ENCODE assay signal across 8 cellular contexts in the genomic region with DNA sequence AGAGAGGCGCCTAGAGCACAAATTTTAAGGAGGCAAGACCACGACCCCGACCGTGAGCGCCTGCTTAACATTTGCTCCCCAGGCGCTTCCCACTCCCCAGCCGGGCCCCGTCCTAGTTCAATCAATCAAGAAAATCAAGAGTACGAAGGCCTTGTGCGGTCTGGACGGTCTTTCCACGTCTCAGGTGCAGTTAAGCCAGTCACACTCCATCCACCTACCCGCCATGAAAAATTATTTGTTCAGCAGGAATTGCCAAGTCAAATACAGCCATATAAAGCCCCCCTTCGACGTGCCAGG. TPM values are rescaled to one million over a fixed set of nuclear protein-coding genes. Genes with fewer than 3 reads are reported as not detected.
DNase-seq lines count a peak whose midpoint lies in the region; ATAC-seq, FAIRE-seq and TF ChIP-seq lines count a peak whose summit lies in the region.

No MANE protein-coding gene starts in this region.

- H3K4me1 Mint-ChIP-seq in CD4-positive, alpha-beta T cell (ENCODE audit: low read depth) = peaks cover 43% of the 10 kb centered on the region

- H3K36me3 Mint-ChIP-seq in CD4-positive, alpha-beta T cell (ENCODE audit: low read depth) = peaks cover 25% of the 10 kb centered on the region

- H3K27me3 ChIP-seq in CD4-positive, alpha-beta T cell (ENCODE audit: control insufficient read depth, insufficient read depth, low read length) = no peaks in the 10 kb centered on the region
- no peaks in the 10 kb centered on the region for H3K27me3 ChIP-seq in body of pancreas
- H3K27me3 ChIP-seq in HepG2 (ENCODE audit: control insufficient read depth in 1 of 2, insufficient read depth in 2 of 2, low read length in 2 of 2) = no peaks in the 10 kb centered on the region; a peak in 1 of 5 replicates
- no peaks in the 10 kb centered on the region for H3K27me3 ChIP-seq in thymus (ENCODE audit: control insufficient read depth, insufficient read depth)

- no peaks in the 10 kb centered on the region for H4K20me1 ChIP-seq in HepG2 (ENCODE audit: insufficient read depth, low read length)

- peak overlapping the region; percentile 76 for H3K4me2 ChIP-seq in HepG2 (ENCODE audit: low read depth, low read length)

- H3K4me1 ChIP-seq in body of pancreas = peaks cover 25% of the 10 kb centered on the region
- H3K4me1 ChIP-seq in HepG2 (ENCODE audit: insufficient read depth, low read length) = peaks cover 45% of the 10 kb centered on the region
- H3K4me1 ChIP-seq in thymus (ENCODE audit: control insufficient read depth, insufficient read depth, low read length) = no peaks in the 10 kb centered on the region

- peak overlapping the region; percentile 94 for H3K9ac ChIP-seq in HepG2 (ENCODE audit: insufficient read depth, low read depth, low read length)

- POLR2A ChIA-PET in CD4-positive, alpha-beta T cell (lab: Charles Lee) = interaction anchor here (0.6 to 8.5 kb wide), 11 partner anchors 9 to 714 kb away, joined by 3 to 141 read pairs (median 12); a partner anchor contains a TSS
- POLR2A ChIA-PET in HepG2 (lab: Yijun Ruan, JAX) = interaction anchor here (1.1 to 5.7 kb wide), 8 partner anchors 8 to 171 kb away, joined by 3 to 97 read pairs (median 6); a partner anchor contains a TSS

- intact Hi-C loops in CD4-positive, alpha-beta T cell (cut with DNase I, micrococcal nuclease) = loop anchor here (1.0 to 5.0 kb wide), 4 partner anchors 12 to 169 kb away; a partner anchor contains a TSS
- intact Hi-C loops in body of pancreas (cut with DNase I) = no loop called here
- intact Hi-C loops in HepG2 (cut with micrococcal nuclease; ENCODE audit: unreplicated experiment) = loop anchor here (1.0 kb wide), 1 partner anchor 37 kb away; a partner anchor contains a TSS

- in situ Hi-C loops in HepG2 (cut with HindIII; ENCODE audit: extremely low pct_ligation_motif_present, low pct_unique_long_range_greater_than_20kb) = no loop called here

- H3K27ac ChIP-seq in CD4-positive, alpha-beta T cell (ENCODE audit: low read depth, low read length) = peak overlapping the region; percentile 91
- H3K27ac ChIP-seq in body of pancreas (peak overlapping the region; percentile 96 to 99 (median 98)), HepG2 (ENCODE audit: extremely low read length, insufficient read depth, low read length) (peak overlapping the region; percentile 97), thymus (ENCODE audit: low read depth) (peak overlapping the region; percentile 99)

- no peaks in the 10 kb centered on the region for H3K9me3 ChIP-seq in CD4-positive, alpha-beta T cell (ENCODE audit: control insufficient read depth, low read length)
- no peaks in the 10 kb centered on the region for H3K9me3 ChIP-seq in body of pancreas
- no peaks in the 10 kb centered on the region for H3K9me3 ChIP-seq in HepG2 (ENCODE audit: low read length)
- H3K9me3 ChIP-seq in thymus (ENCODE audit: control insufficient read depth) = no peaks in the 10 kb centered on the region

- TF ChIP-seq POLR2A in body of pancreas (IDR thresholded peaks at IDR 0.05) (no peak), HepG2 (IDR thresholded peaks at IDR 0.05; ENCODE audit: insufficient read depth in 1 of 2, low read depth in 2 of 2, low read length in 2 of 2) (no peak)

- no TSS peak for BruUV-seq in HepG2 (replicated peaks; lab: Mats Ljungman, UMichigan)

- H3K27ac Mint-ChIP-seq in CD4-positive, alpha-beta T cell = peak overlapping the region; percentile 98

- H3K79me2 ChIP-seq in HepG2 (ENCODE audit: insufficient read depth, low read length) = peaks cover 21% of the 10 kb centered on the region

- no peak for FAIRE-seq in HepG2 (lab: Jason Lieb, UNC)

- H3K4me3 ChIP-seq in body of pancreas = peak overlapping the region; percentile 52 to 71
- peak overlapping the region; percentile 79 to 91 (median 83) for H3K4me3 ChIP-seq in HepG2 (replicated peaks in 1 of 3; ENCODE audit: insufficient read depth in 1 of 3, low read depth in 2 of 3, low read length in 3 of 3)
- peak overlapping the region; percentile 65 for H3K4me3 ChIP-seq in thymus (ENCODE audit: low read length)

- no peaks in the 10 kb centered on the region for H3K27me3 Mint-ChIP-seq in CD4-positive, alpha-beta T cell

- no peak for TF ChIP-seq CTCF in CD4-positive, alpha-beta T cell (IDR thresholded peaks at IDR 0.05)
- no peak for TF ChIP-seq CTCF in body of pancreas (IDR thresholded peaks at IDR 0.05)
- TF ChIP-seq CTCF in HepG2 (CRISPR knock-in tag; IDR thresholded peaks at IDR 0.05) = no peak

- no peak for TF ChIP-seq RAD21 in HepG2 (CRISPR knock-in tag; IDR thresholded peaks at IDR 0.05)

- DNase-seq in CD4-positive, alpha-beta T cell = no peak
- DNase-seq in body of pancreas (peak in 1 of 4 donors; percentile 52), HepG2 (ENCODE audit: low spot score) (no peak)
- DNase-seq in effector CD8-positive, alpha-beta T cell (lab: John Stamatoyannopoulos, UW) = no peak
- no peak for DNase-seq in activated effector memory CD4-positive, alpha-beta T cell treated with Interleukin-2 at 50 U/mL for 16 hours

- CTCF ChIA-PET in CD4-positive, alpha-beta T cell (lab: Charles Lee) = interaction anchor here (0.7 to 3.4 kb wide), 5 partner anchors 11 to 263 kb away, joined by 3 to 43 read pairs (median 11); a partner anchor contains a TSS
- CTCF ChIA-PET in HepG2 (lab: Yijun Ruan, JAX; ENCODE audit: low intra/inter-chr PET ratio, low total read pairs) = interaction anchor here (1.0 kb wide), 1 partner anchor 11 kb away, joined by 4 read pairs; no protein-coding TSS in a partner anchor

- peak overlapping the region; percentile 97 for H3K4me3 Mint-ChIP-seq in CD4-positive, alpha-beta T cell

- TF ChIP-seq EP300 in HepG2 (IDR thresholded peaks at IDR 0.05; ENCODE audit: low read depth in 2 of 2, low read length in 2 of 2) (no peak), HepG2 (CRISPR knock-in tag; IDR thresholded peaks at IDR 0.05; ENCODE audit: borderline replicate concordance) (no peak)

- H3K36me3 ChIP-seq in body of pancreas (replicated peaks in 1 of 2; ENCODE audit: insufficient read depth in 1 of 2, low read depth in 2 of 2) = no peaks in the 10 kb centered on the region
- peaks cover 0 to 5% of the 10 kb centered on the region in 2 experiments; a peak in 4 of 5 replicates for H3K36me3 ChIP-seq in HepG2 (replicated peaks in 1 of 2; ENCODE audit: control insufficient read depth in 1 of 2, insufficient read depth in 2 of 2, low read length in 2 of 2)
- H3K36me3 ChIP-seq in thymus (ENCODE audit: control insufficient read depth, insufficient read depth) = no peaks in the 10 kb centered on the region

- 0 to 1% methylated on average over 14 to 15 of the region's 15 CpGs for WGBS in body of pancreas, 2 donors
- WGBS in HepG2 (ENCODE audit: low lambda C conversion rate) = 0% methylated on average over 12 of the region's 15 CpGs
- WGBS in thymus = under 1% methylated on average over 15 of the region's 15 CpGs

- H2AFZ ChIP-seq in HepG2 (ENCODE audit: low read length) = no peak overlapping the region

- peak; percentile 13 for ATAC-seq in CD4-positive, alpha-beta T cell (ENCODE audit: poor library complexity)
- peak; percentile 0 for ATAC-seq in HG03135 (IDR thresholded peaks at IDR 0.05; ENCODE audit: unreplicated experiment)
- no peak for ATAC-seq in body of pancreas
- no peak; the same call in 1 of the 3 replicates for ATAC-seq in HepG2
- ATAC-seq in HG03457 (IDR thresholded peaks at IDR 0.05; ENCODE audit: unreplicated experiment) = no peak

- no peaks in the 10 kb centered on the region for H3K9me3 Mint-ChIP-seq in CD4-positive, alpha-beta T cell

RNA-seq across cellular contexts. Expression of a gene that starts 0.6 kb away (rescaled TPM):
- total RNA-seq in CD4-positive, alpha-beta T cell = 1 to 10 TPM; 3.2 to 5.8 TPM
- total RNA-seq in body of pancreas = 10 to 100 TPM in 1 of 2 donors, 1 to 10 TPM in 1; 9.6 to 27.0 TPM
- 36.2 and 49.8 TPM in 2 replicates for total RNA-seq in HepG2 (2016; rRNA removed; fragmentation: Illumina TruSeq; extraction: Trizol)
- total RNA-seq in HepG2 (2016; cell fraction: cytosol; rRNA removed; fragmentation: Illumina TruSeq; extraction: Trizol; ENCODE audit: low read depth) = 25.3 and 29.2 TPM in 2 replicates
- total RNA-seq in HepG2 (2016; cell fraction: insoluble cytoplasmic fraction; rRNA removed; fragmentation: Illumina TruSeq; extraction: Trizol) = 37.2 and 49.2 TPM in 2 replicates
- 30.8 and 32.4 TPM in 2 replicates for total RNA-seq in HepG2 (2016; cell fraction: membrane; rRNA removed; fragmentation: Illumina TruSeq; extraction: Trizol)
- total RNA-seq in HepG2 (2016; cell fraction: nucleus; rRNA removed; fragmentation: Illumina TruSeq; extraction: Trizol) = 18.7 and 21.3 TPM in 2 replicates
- polyA plus RNA-seq in HepG2 (2011; rRNA removed) = 3.9 and 7.0 TPM in 2 replicates
- polyA plus RNA-seq in HepG2 (2011; cell fraction: cytosol; rRNA removed) = 4.2 and 4.3 TPM in 2 replicates
- polyA plus RNA-seq in HepG2 (2011; cell fraction: nucleus; rRNA removed) = 1.9 and 2.1 TPM in 2 replicates
- polyA plus RNA-seq in HepG2 (2012) = 4.8 and 6.0 TPM in 2 replicates
- 14.3 and 17.0 TPM in 2 replicates for polyA plus RNA-seq in HepG2 (2016; cell fraction: cytosol; fragmentation: Illumina TruSeq; extraction: Trizol; ENCODE audit: low read depth)
- polyA plus RNA-seq in HepG2 (2016; cell fraction: insoluble cytoplasmic fraction; fragmentation: Illumina TruSeq; extraction: Trizol; ENCODE audit: low read depth) = 36.2 and 39.0 TPM in 2 replicates
- 16.8 and 17.0 TPM in 2 replicates for polyA plus RNA-seq in HepG2 (2016; cell fraction: membrane; fragmentation: Illumina TruSeq; extraction: Trizol; ENCODE audit: low read depth)
- 17.4 and 22.9 TPM in 2 replicates for polyA plus RNA-seq in HepG2 (2016; cell fraction: nucleus; fragmentation: Illumina TruSeq; extraction: Trizol; ENCODE audit: insufficient read depth, low read depth)
- polyA minus RNA-seq in HepG2 (2011; rRNA and poly(A)+ RNA removed; ENCODE audit: low replicate concordance) = 6.5 and 13.4 TPM in 2 replicates
- polyA minus RNA-seq in HepG2 (2011; cell fraction: cytosol; rRNA and poly(A)+ RNA removed) = 3.0 and 4.6 TPM in 2 replicates
- 9.0 and 10.3 TPM in 2 replicates for polyA minus RNA-seq in HepG2 (2011; cell fraction: nucleus; rRNA and poly(A)+ RNA removed)
- 17.0 TPM for polyA plus RNA-seq in thymus

RNA-seq across cellular contexts. Expression of a gene that starts 11.9 kb away (rescaled TPM):
- 1,000 to 10,000 TPM; 3,356 to 3,996 TPM for total RNA-seq in CD4-positive, alpha-beta T cell
- total RNA-seq in body of pancreas (1,000 to 10,000 TPM; 1,265 to 2,856 TPM), HepG2 (2016; rRNA removed; fragmentation: Illumina TruSeq; extraction: Trizol) (3,901 and 4,303 TPM in 2 replicates)
- total RNA-seq in HepG2 (2016; cell fraction: cytosol; rRNA removed; fragmentation: Illumina TruSeq; extraction: Trizol; ENCODE audit: low read depth) = 8,184 and 8,598 TPM in 2 replicates
- total RNA-seq in HepG2 (2016; cell fraction: insoluble cytoplasmic fraction; rRNA removed; fragmentation: Illumina TruSeq; extraction: Trizol) = 4,185 and 4,312 TPM in 2 replicates
- 10,515 and 11,473 TPM in 2 replicates for total RNA-seq in HepG2 (2016; cell fraction: membrane; rRNA removed; fragmentation: Illumina TruSeq; extraction: Trizol)
- total RNA-seq in HepG2 (2016; cell fraction: nucleus; rRNA removed; fragmentation: Illumina TruSeq; extraction: Trizol) = 1,563 and 1,683 TPM in 2 replicates
- polyA plus RNA-seq in HepG2 (2011; rRNA removed) (7,896 and 8,215 TPM in 2 replicates), thymus (5,388 TPM)
- polyA plus RNA-seq in HepG2 (2011; cell fraction: cytosol; rRNA removed) = 23,106 and 23,761 TPM in 2 replicates
- 3,131 and 3,133 TPM in 2 replicates for polyA plus RNA-seq in HepG2 (2011; cell fraction: nucleus; rRNA removed)
- polyA plus RNA-seq in HepG2 (2012) = 7,846 and 11,802 TPM in 2 replicates
- polyA plus RNA-seq in HepG2 (2016; cell fraction: cytosol; fragmentation: Illumina TruSeq; extraction: Trizol; ENCODE audit: low read depth) = 7,461 and 7,652 TPM in 2 replicates
- 2,305 and 2,788 TPM in 2 replicates for polyA plus RNA-seq in HepG2 (2016; cell fraction: insoluble cytoplasmic fraction; fragmentation: Illumina TruSeq; extraction: Trizol; ENCODE audit: low read depth)
- polyA plus RNA-seq in HepG2 (2016; cell fraction: membrane; fragmentation: Illumina TruSeq; extraction: Trizol; ENCODE audit: low read depth) = 6,369 and 7,188 TPM in 2 replicates
- 1,882 and 2,182 TPM in 2 replicates for polyA plus RNA-seq in HepG2 (2016; cell fraction: nucleus; fragmentation: Illumina TruSeq; extraction: Trizol; ENCODE audit: insufficient read depth, low read depth)
- 1,545 and 1,558 TPM in 2 replicates for polyA minus RNA-seq in HepG2 (2011; rRNA and poly(A)+ RNA removed; ENCODE audit: low replicate concordance)
- polyA minus RNA-seq in HepG2 (2011; cell fraction: cytosol; rRNA and poly(A)+ RNA removed) = 502 and 598 TPM in 2 replicates
- 266 and 310 TPM in 2 replicates for polyA minus RNA-seq in HepG2 (2011; cell fraction: nucleus; rRNA and poly(A)+ RNA removed)

RNA-seq across cellular contexts. Expression of a gene that starts 22.3 kb away (rescaled TPM):
- total RNA-seq in CD4-positive, alpha-beta T cell = 100 to 1,000 TPM; 339 to 370 TPM
- total RNA-seq in body of pancreas (100 to 1,000 TPM; 129 to 162 TPM), HepG2 (2016; rRNA removed; fragmentation: Illumina TruSeq; extraction: Trizol) (294 and 383 TPM in 2 replicates)
- 88.6 and 90.1 TPM in 2 replicates for total RNA-seq in HepG2 (2016; cell fraction: cytosol; rRNA removed; fragmentation: Illumina TruSeq; extraction: Trizol; ENCODE audit: low read depth)
- total RNA-seq in HepG2 (2016; cell fraction: insoluble cytoplasmic fraction; rRNA removed; fragmentation: Illumina TruSeq; extraction: Trizol) = 283 and 392 TPM in 2 replicates
- total RNA-seq in HepG2 (2016; cell fraction: membrane; rRNA removed; fragmentation: Illumina TruSeq; extraction: Trizol) = 101 and 102 TPM in 2 replicates
- 94.7 and 104 TPM in 2 replicates for total RNA-seq in HepG2 (2016; cell fraction: nucleus; rRNA removed; fragmentation: Illumina TruSeq; extraction: Trizol)
- polyA plus RNA-seq in HepG2 (2011; rRNA removed) (84.2 and 90.0 TPM in 2 replicates), thymus (619 TPM)
- 86.6 and 126 TPM in 2 replicates for polyA plus RNA-seq in HepG2 (2011; cell fraction: cytosol; rRNA removed)
- 25.3 and 33.1 TPM in 2 replicates for polyA plus RNA-seq in HepG2 (2011; cell fraction: nucleus; rRNA removed)
- polyA plus RNA-seq in HepG2 (2012) = 175 and 257 TPM in 2 replicates
- polyA plus RNA-seq in HepG2 (2016; cell fraction: cytosol; fragmentation: Illumina TruSeq; extraction: Trizol; ENCODE audit: low read depth) = 98.6 and 103 TPM in 2 replicates
- polyA plus RNA-seq in HepG2 (2016; cell fraction: insoluble cytoplasmic fraction; fragmentation: Illumina TruSeq; extraction: Trizol; ENCODE audit: low read depth) = 442 and 461 TPM in 2 replicates
- 108 and 109 TPM in 2 replicates for polyA plus RNA-seq in HepG2 (2016; cell fraction: membrane; fragmentation: Illumina TruSeq; extraction: Trizol; ENCODE audit: low read depth)
- 176 and 178 TPM in 2 replicates for polyA plus RNA-seq in HepG2 (2016; cell fraction: nucleus; fragmentation: Illumina TruSeq; extraction: Trizol; ENCODE audit: insufficient read depth, low read depth)
- 4.9 and 21.4 TPM in 2 replicates for polyA minus RNA-seq in HepG2 (2011; rRNA and poly(A)+ RNA removed; ENCODE audit: low replicate concordance)
- polyA minus RNA-seq in HepG2 (2011; cell fraction: cytosol; rRNA and poly(A)+ RNA removed) = 35.3 and 38.6 TPM in 2 replicates
- polyA minus RNA-seq in HepG2 (2011; cell fraction: nucleus; rRNA and poly(A)+ RNA removed) = 19.6 and 28.7 TPM in 2 replicates

RNA-seq across cellular contexts. Expression of a gene that starts 22.5 kb away (rescaled TPM):
- total RNA-seq in CD4-positive, alpha-beta T cell = 10 to 100 TPM; 15.0 to 15.1 TPM
- 10 to 100 TPM; 27.5 to 37.6 TPM for total RNA-seq in body of pancreas
- total RNA-seq in HepG2 (2016; rRNA removed; fragmentation: Illumina TruSeq; extraction: Trizol) = 47.2 and 51.9 TPM in 2 replicates
- total RNA-seq in HepG2 (2016; cell fraction: cytosol; rRNA removed; fragmentation: Illumina TruSeq; extraction: Trizol; ENCODE audit: low read depth) = 11.1 and 14.0 TPM in 2 replicates
- total RNA-seq in HepG2 (2016; cell fraction: insoluble cytoplasmic fraction; rRNA removed; fragmentation: Illumina TruSeq; extraction: Trizol) = 50.9 and 51.9 TPM in 2 replicates
- 47.8 and 48.8 TPM in 2 replicates for total RNA-seq in HepG2 (2016; cell fraction: membrane; rRNA removed; fragmentation: Illumina TruSeq; extraction: Trizol)
- total RNA-seq in HepG2 (2016; cell fraction: nucleus; rRNA removed; fragmentation: Illumina TruSeq; extraction: Trizol) = 35.6 and 35.7 TPM in 2 replicates
- polyA plus RNA-seq in HepG2 (2011; rRNA removed) = 12.4 and 12.9 TPM in 2 replicates
- 11.6 and 13.5 TPM in 2 replicates for polyA plus RNA-seq in HepG2 (2011; cell fraction: cytosol; rRNA removed)
- 4.6 and 5.3 TPM in 2 replicates for polyA plus RNA-seq in HepG2 (2011; cell fraction: nucleus; rRNA removed)
- 4.2 and 5.5 TPM in 2 replicates for polyA plus RNA-seq in HepG2 (2012)
- polyA plus RNA-seq in HepG2 (2016; cell fraction: cytosol; fragmentation: Illumina TruSeq; extraction: Trizol; ENCODE audit: low read depth) = 9.6 and 11.4 TPM in 2 replicates
- 42.7 and 53.6 TPM in 2 replicates for polyA plus RNA-seq in HepG2 (2016; cell fraction: insoluble cytoplasmic fraction; fragmentation: Illumina TruSeq; extraction: Trizol; ENCODE audit: low read depth)
- 30.4 and 34.7 TPM in 2 replicates for polyA plus RNA-seq in HepG2 (2016; cell fraction: membrane; fragmentation: Illumina TruSeq; extraction: Trizol; ENCODE audit: low read depth)
- 41.5 and 42.4 TPM in 2 replicates for polyA plus RNA-seq in HepG2 (2016; cell fraction: nucleus; fragmentation: Illumina TruSeq; extraction: Trizol; ENCODE audit: insufficient read depth, low read depth)
- 13.7 and 21.0 TPM in 2 replicates for polyA minus RNA-seq in HepG2 (2011; rRNA and poly(A)+ RNA removed; ENCODE audit: low replicate concordance)
- polyA minus RNA-seq in HepG2 (2011; cell fraction: cytosol; rRNA and poly(A)+ RNA removed) = 14.9 and 15.9 TPM in 2 replicates
- 10.3 and 10.8 TPM in 2 replicates for polyA minus RNA-seq in HepG2 (2011; cell fraction: nucleus; rRNA and poly(A)+ RNA removed)
- 29.9 TPM for polyA plus RNA-seq in thymus

RNA-seq across cellular contexts. Expression of a gene that starts 36.9 kb away (rescaled TPM):
- total RNA-seq in CD4-positive, alpha-beta T cell = 1 to 10 TPM; 7.5 to 8.0 TPM
- total RNA-seq in body of pancreas (10 to 100 TPM; 14.8 to 18.5 TPM), HepG2 (2016; rRNA removed; fragmentation: Illumina TruSeq; extraction: Trizol) (13.6 and 17.9 TPM in 2 replicates)
- total RNA-seq in HepG2 (2016; cell fraction: cytosol; rRNA removed; fragmentation: Illumina TruSeq; extraction: Trizol; ENCODE audit: low read depth) = 4.8 and 5.7 TPM in 2 replicates
- 14.5 and 17.7 TPM in 2 replicates for total RNA-seq in HepG2 (2016; cell fraction: insoluble cytoplasmic fraction; rRNA removed; fragmentation: Illumina TruSeq; extraction: Trizol)
- total RNA-seq in HepG2 (2016; cell fraction: membrane; rRNA removed; fragmentation: Illumina TruSeq; extraction: Trizol) = 10.8 and 12.3 TPM in 2 replicates
- total RNA-seq in HepG2 (2016; cell fraction: nucleus; rRNA removed; fragmentation: Illumina TruSeq; extraction: Trizol) = 7.0 and 8.3 TPM in 2 replicates
- polyA plus RNA-seq in HepG2 (2011; rRNA removed) (6.1 TPM in 2 replicates), thymus (9.0 TPM)
- polyA plus RNA-seq in HepG2 (2011; cell fraction: cytosol; rRNA removed) = 4.9 and 5.2 TPM in 2 replicates
- polyA plus RNA-seq in HepG2 (2011; cell fraction: nucleus; rRNA removed) = 2.5 and 2.7 TPM in 2 replicates
- 7.4 and 8.1 TPM in 2 replicates for polyA plus RNA-seq in HepG2 (2012)
- 3.3 and 4.7 TPM in 2 replicates for polyA plus RNA-seq in HepG2 (2016; cell fraction: cytosol; fragmentation: Illumina TruSeq; extraction: Trizol; ENCODE audit: low read depth)
- polyA plus RNA-seq in HepG2 (2016; cell fraction: insoluble cytoplasmic fraction; fragmentation: Illumina TruSeq; extraction: Trizol; ENCODE audit: low read depth) = 17.1 and 19.1 TPM in 2 replicates
- 7.1 and 7.4 TPM in 2 replicates for polyA plus RNA-seq in HepG2 (2016; cell fraction: membrane; fragmentation: Illumina TruSeq; extraction: Trizol; ENCODE audit: low read depth)
- polyA plus RNA-seq in HepG2 (2016; cell fraction: nucleus; fragmentation: Illumina TruSeq; extraction: Trizol; ENCODE audit: insufficient read depth, low read depth) = 9.5 and 10.7 TPM in 2 replicates
- 2.7 and 3.1 TPM in 2 replicates for polyA minus RNA-seq in HepG2 (2011; rRNA and poly(A)+ RNA removed; ENCODE audit: low replicate concordance)
- polyA minus RNA-seq in HepG2 (2011; cell fraction: cytosol; rRNA and poly(A)+ RNA removed) = 3.6 and 4.2 TPM in 2 replicates
- polyA minus RNA-seq in HepG2 (2011; cell fraction: nucleus; rRNA and poly(A)+ RNA removed) = 3.1 and 4.5 TPM in 2 replicates

Comparison
In these comparisons a context has a peak if more than half of its experiments do, and no peak if none do; other contexts are left out.
1. ATAC-seq: peak in CD4-positive, alpha-beta T cell (single experiment) and HG03135 (single experiment); none in body of pancreas (single experiment), HepG2 (single experiment) and HG03457 (single experiment).
2. Peak in every context shown above with its lines, with median percentiles within 50 percentile points of each other: H3K27ac ChIP-seq and H3K4me3 ChIP-seq.